In the genomic region with DNA sequence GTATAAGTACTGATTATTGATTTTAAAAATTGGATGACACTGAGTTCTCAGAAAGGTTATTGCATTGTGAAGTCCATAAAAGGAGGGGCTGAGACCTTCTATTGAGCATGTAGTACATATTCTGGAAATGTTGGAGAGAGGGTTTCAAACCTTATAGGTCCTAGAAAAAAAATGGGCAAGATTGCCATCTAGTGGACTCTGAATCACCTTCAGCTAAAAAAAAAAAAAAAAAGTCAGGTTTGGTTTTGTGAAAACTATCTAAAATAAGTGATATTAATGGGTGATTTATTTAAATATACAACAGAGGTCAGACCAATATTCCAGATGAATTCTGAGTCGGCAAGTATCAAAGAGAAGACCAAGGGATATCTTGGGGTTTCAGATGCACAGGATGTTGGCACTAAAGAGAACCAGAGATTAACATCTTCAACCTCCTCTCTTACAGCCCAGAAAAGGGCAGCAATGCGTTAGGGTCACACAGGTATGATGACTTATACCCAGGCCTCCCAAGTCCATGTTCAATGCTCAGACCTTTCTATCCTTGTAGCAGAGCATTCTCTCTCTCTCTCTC, we compare ENCODE assay signal across 8 cellular contexts.
DNase-seq lines count a peak whose midpoint lies in the region; ATAC-seq and TF ChIP-seq lines count a peak whose summit lies in the region.

No MANE protein-coding gene starts in this region.

- no peak for ATAC-seq in stimulated activated naive CD8-positive, alpha-beta T cell treated with anti-CD3 and anti-CD28 coated beads, Interleukin-15, Interleukin-2, amounts not matched to agents 100 U/mL and 50 U/mL, for 24 hours
- ATAC-seq in HG02981 (IDR thresholded peaks at IDR 0.05; ENCODE audit: unreplicated experiment), result no peak

- TF ChIP-seq CTCF in kidney epithelial cell (IDR thresholded peaks at IDR 0.05; ENCODE audit: insufficient read depth, low read length, poor library complexity, severe bottlenecking), result peak; percentile 63

- no peak overlapping the region for H3K4me3 ChIP-seq in kidney epithelial cell (ENCODE audit: low read depth, low read length)

- peak; percentile 25 for DNase-seq in EL
- DNase-seq in KBM-7, result peak; percentile 48
- peak; percentile 16 for DNase-seq in SKM-1 treated with dmso at 0.1 percent for 144 hours (lab: John Stamatoyannopoulos, UW; ENCODE audit: unreplicated experiment)
- no peak for DNase-seq in kidney epithelial cell (ENCODE audit: low read depth)
- DNase-seq in stimulated activated naive CD8-positive, alpha-beta T cell treated with anti-CD3 and anti-CD28 coated beads, Interleukin-15, Interleukin-2, amounts not matched to agents 100 U/mL and 50 U/mL, for 24 hours, result no peak
- no peak for DNase-seq in NCI-H2107 treated with DMSO at 0.1 percent for 48 hours (lab: John Stamatoyannopoulos, UW; ENCODE audit: unreplicated experiment)
- DNase-seq in ureter (ENCODE audit: low spot score), result no peak

- H3K27me3 ChIP-seq in kidney epithelial cell (ENCODE audit: control insufficient read depth, insufficient read depth, low read length), result no peaks in the 10 kb centered on the region

- in situ Hi-C loops in KBM-7 (cut with MboI; ENCODE audit: low pct_unique_long_range_greater_than_20kb, low sequenced_read_pairs), result no loop called here

- no peaks in the 10 kb centered on the region for H3K36me3 ChIP-seq in kidney epithelial cell (ENCODE audit: control insufficient read depth, insufficient read depth, low read length)

Comparison
In these comparisons a context has a peak if more than half of its experiments do, and no peak if none do; other contexts are left out.
1. DNase-seq: peak in EL (single experiment), KBM-7 (single experiment) and SKM-1 treated with dmso at 0.1 percent for 144 hours (single experiment); none in kidney epithelial cell (single experiment), stimulated activated naive CD8-positive, alpha-beta T cell treated with anti-CD3 and anti-CD28 coated beads, Interleukin-15, Interleukin-2, amounts not matched to agents 100 U/mL and 50 U/mL, for 24 hours (single experiment), NCI-H2107 treated with DMSO at 0.1 percent for 48 hours (single experiment) and ureter (single experiment).